In the genomic region with DNA sequence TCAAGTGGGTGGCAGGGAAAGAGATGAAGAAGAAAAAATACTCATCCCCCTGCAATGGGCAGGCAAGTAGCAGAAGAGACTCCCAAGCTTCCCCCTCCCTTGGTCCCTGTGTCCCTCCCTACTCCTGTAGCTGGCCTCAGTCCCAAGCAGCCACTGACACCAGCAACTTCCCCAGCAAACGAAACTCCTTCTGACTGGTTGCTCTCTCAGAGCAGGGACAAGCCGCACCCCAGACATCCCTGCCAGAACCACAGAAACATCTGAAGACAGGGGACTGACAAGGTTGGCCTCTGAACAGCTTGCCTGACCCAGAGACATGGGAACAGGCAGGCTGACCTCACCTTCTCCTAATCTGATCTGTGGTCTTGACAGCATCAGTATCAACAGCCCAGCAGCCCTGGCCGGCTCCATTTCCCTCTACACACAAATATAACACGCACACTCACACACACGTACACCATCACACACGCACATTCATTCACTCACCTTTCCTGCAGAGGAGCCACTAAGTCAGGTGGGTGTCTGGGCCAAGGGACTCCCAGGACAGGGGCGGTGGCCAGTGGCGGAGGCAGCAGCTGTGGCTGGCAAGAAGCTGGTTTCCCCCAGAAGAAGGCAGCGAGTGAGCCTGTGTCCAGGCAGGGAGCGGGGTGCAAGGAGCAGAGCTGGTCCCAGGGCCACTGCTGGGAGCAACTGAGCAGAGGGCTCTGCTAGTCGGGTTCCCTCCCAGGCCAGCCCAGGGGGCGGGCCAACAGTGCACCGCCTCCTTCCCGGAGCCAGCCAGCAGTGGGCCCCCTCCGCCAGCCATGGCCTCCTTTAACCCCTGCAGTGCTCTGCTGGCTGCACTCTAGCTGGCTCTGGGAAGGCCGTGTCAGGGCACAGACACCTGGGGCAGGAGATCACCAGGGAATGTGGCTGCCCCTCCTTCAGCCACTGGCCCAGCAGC, we compare ENCODE assay signal across 9 cellular contexts. TPM values are rescaled to one million over a fixed set of nuclear protein-coding genes. Genes with fewer than 3 reads are reported as not detected.
DNase-seq lines count a peak whose midpoint lies in the region; ATAC-seq, FAIRE-seq and TF ChIP-seq lines count a peak whose summit lies in the region.
"Had no signal": no experiment of that assay in that cellular context is flagged by ENCODE, and none has a peak within 500 bp of the region (broad histone marks: within the 10 kb centered on the region; RNA-seq: fewer than 3 reads in every experiment).

No MANE protein-coding gene starts in this region.

- no TSS peak for BruUV-seq in A673 (replicated peaks; lab: Mats Ljungman, UMichigan)

- ATAC-seq in RWPE2 (ENCODE audit: low read depth) (peak; percentile 85), esophagus mucosa (peak; percentile 68), HG02571 (IDR thresholded peaks at IDR 0.05; ENCODE audit: unreplicated experiment) (no peak)

- no peak overlapping the region for H3K4me3 ChIP-seq in A673 (ENCODE audit: low read depth, low read length, poor library complexity, severe bottlenecking)
- no peak overlapping the region for H3K4me3 ChIP-seq in RWPE2 (ENCODE audit: severe bottlenecking)
- peak overlapping the region; percentile 74 to 75 for H3K4me3 ChIP-seq in mucosa of rectum (ENCODE audit: low read length in 2 of 2)

- FAIRE-seq in H54 (lab: Jason Lieb, UNC): no peak
- FAIRE-seq in urothelium cell line (lab: Jason Lieb, UNC): peak; percentile 79
- FAIRE-seq: GM18507 had no signal

- POLR2A ChIA-PET in A673 (lab: Charles Lee; ENCODE audit: low non-redundant PET): no interaction called here

- H3K27ac ChIP-seq in A673 (ENCODE audit: low read depth, low read length, poor library complexity, severe bottlenecking): no peak overlapping the region
- H3K27ac ChIP-seq in RWPE2 (ENCODE audit: poor library complexity, severe bottlenecking): no peak overlapping the region
- peak overlapping the region; percentile 76 to 86 for H3K27ac ChIP-seq in mucosa of rectum (ENCODE audit: low read depth in 2 of 2, low read length in 2 of 2)

- DNase-seq in A673 (ENCODE audit: low spot score): peak; percentile 53
- peak; percentile 63 for DNase-seq in H54 (ENCODE audit: insufficient read length, low spot score)
- DNase-seq in RWPE2 (ENCODE audit: low spot score): no peak
- peak; percentile 71 for DNase-seq in urothelium cell line (ENCODE audit: low spot score)
- DNase-seq in KG1 (lab: John Stamatoyannopoulos, UW): no peak

- CTCF ChIA-PET in A673 (lab: Charles Lee): no interaction called here

- H3K36me3 ChIP-seq in A673 (ENCODE audit: insufficient read depth, low read length, poor library complexity, severe bottlenecking) (no peaks in the 10 kb centered on the region), RWPE2 (ENCODE audit: low read depth) (no peaks in the 10 kb centered on the region), mucosa of rectum (ENCODE audit: control insufficient read depth in 2 of 2, insufficient read depth in 2 of 2, low read length in 2 of 2) (no peaks in the 10 kb centered on the region)

- H3K9me3 ChIP-seq in A673 (ENCODE audit: low read depth, low read length, poor library complexity, severe bottlenecking): no peaks in the 10 kb centered on the region
- no peaks in the 10 kb centered on the region for H3K9me3 ChIP-seq in RWPE2 (ENCODE audit: severe bottlenecking)
- H3K9me3 ChIP-seq in mucosa of rectum (ENCODE audit: control insufficient read depth in 2 of 2, low read length in 2 of 2): no peaks in the 10 kb centered on the region

- peak overlapping the region; percentile 61 to 71 for H3K9ac ChIP-seq in mucosa of rectum (ENCODE audit: low read depth in 1 of 2, low read length in 2 of 2)

- peak; percentile 34; the same call in 1 of the 2 replicates for TF ChIP-seq POLR2A in H54 (IDR thresholded peaks at IDR 0.05; ENCODE audit: low read depth, low read length)

- TF ChIP-seq CTCF in A673 (conservative IDR thresholded peaks at IDR 0.05; ENCODE audit: low read depth, low read length) (no peak), RWPE2 (IDR thresholded peaks at IDR 0.05; ENCODE audit: poor library complexity, severe bottlenecking) (peak; percentile 12)

- intact Hi-C loops in A673 (cut with micrococcal nuclease; ENCODE audit: unreplicated experiment): no loop called here

- no peaks in the 10 kb centered on the region for H3K27me3 ChIP-seq in A673 (replicated peaks; ENCODE audit: insufficient read depth, low read depth, low read length, poor library complexity)
- no peaks in the 10 kb centered on the region for H3K27me3 ChIP-seq in RWPE2 (ENCODE audit: insufficient read depth, poor library complexity, severe bottlenecking)
- H3K27me3 ChIP-seq in mucosa of rectum (ENCODE audit: control insufficient read depth in 2 of 2, insufficient read depth in 2 of 2, low read length in 2 of 2): no peaks in the 10 kb centered on the region

- H3K4me1 ChIP-seq in A673 (ENCODE audit: insufficient read depth, low read length, poor library complexity, severe bottlenecking): peaks cover 11% of the 10 kb centered on the region
- no peaks in the 10 kb centered on the region for H3K4me1 ChIP-seq in RWPE2 (ENCODE audit: insufficient read depth, poor library complexity, severe bottlenecking)
- peaks cover 7 to 10% of the 10 kb centered on the region in 2 donors for H3K4me1 ChIP-seq in mucosa of rectum (ENCODE audit: control insufficient read depth in 2 of 2, insufficient read depth in 2 of 2, low read length in 2 of 2)

RNA-seq across cellular contexts. Expression of a gene that starts 59.1 kb away (rescaled TPM):
- total RNA-seq in A673 (2021) (88.9 and 99.6 TPM in 2 replicates), esophagus mucosa (27.7 TPM)

Comparison
In these comparisons a context has a peak if more than half of its experiments do, and no peak if none do; other contexts are left out.
1. DNase-seq: peak in A673 (single experiment), H54 (single experiment) and urothelium cell line (single experiment); none in RWPE2 (single experiment) and KG1 (single experiment).
2. H3K27ac ChIP-seq: peak in mucosa of rectum (2 of 2); none in A673 (single experiment) and RWPE2 (single experiment).
3. H3K4me3 ChIP-seq: peak in mucosa of rectum (2 of 2); none in A673 (single experiment) and RWPE2 (single experiment).